In genomic region chr18:62024983-62025382, GRCh38 we compare ENCODE assay signal across 21 cellular contexts.
DNase-seq lines count a peak whose midpoint lies in the region; ATAC-seq, FAIRE-seq and TF ChIP-seq lines count a peak whose summit lies in the region.
"Had no signal": no experiment of that assay in that cellular context is flagged by ENCODE, and none has a peak within 500 bp of the region (broad histone marks: within the 10 kb centered on the region; RNA-seq: fewer than 3 reads in every experiment).

No MANE protein-coding gene starts in this region.

- no peak overlapping the region for H3K9ac ChIP-seq in endothelial cell of umbilical vein (replicated peaks; ENCODE audit: extremely low read depth, insufficient read depth, low read length)
- H3K9ac ChIP-seq: BLaER1 had no signal

- H3K36me3 ChIP-seq in endothelial cell of umbilical vein (ENCODE audit: control insufficient read depth in 2 of 2, extremely low read depth in 1 of 2, insufficient read depth in 2 of 2, low read length in 2 of 2): no peaks in the 10 kb centered on the region
- H3K36me3 ChIP-seq: BE2C, BLaER1 had no signal

- H3K9me3 ChIP-seq in endothelial cell of umbilical vein (replicated peaks; ENCODE audit: control insufficient read depth, insufficient read depth, low read length): no peaks in the 10 kb centered on the region
- H3K9me3 ChIP-seq: BE2C, BLaER1 had no signal

- H3K4me1 ChIP-seq in endothelial cell of umbilical vein (ENCODE audit: control insufficient read depth, extremely low read depth, insufficient read depth, low read length) (peaks cover 2% of the 10 kb centered on the region), foreskin keratinocyte (peaks cover 3% of the 10 kb centered on the region)
- H3K4me1 ChIP-seq: BE2C, BLaER1 had no signal

- no peak for TF ChIP-seq CTCF in D721Med (IDR thresholded peaks at IDR 0.05; ENCODE audit: insufficient read depth, missing control alignments)
- no peak for TF ChIP-seq CTCF in RWPE1 (conservative IDR thresholded peaks at IDR 0.05; ENCODE audit: low read depth)
- no peak for TF ChIP-seq CTCF in endothelial cell of umbilical vein (IDR thresholded peaks at IDR 0.05; ENCODE audit: extremely low read depth in 1 of 2, insufficient read depth in 1 of 2, low read depth in 1 of 2, low read length in 2 of 2)
- no peak for TF ChIP-seq CTCF in foreskin keratinocyte (conservative IDR thresholded peaks at IDR 0.05)

- H3K27ac ChIP-seq in RWPE1: no peak overlapping the region
- H3K27ac ChIP-seq in endothelial cell of umbilical vein (ENCODE audit: insufficient read depth, low read depth, low read length): no peak overlapping the region
- no peak overlapping the region for H3K27ac ChIP-seq in foreskin keratinocyte
- H3K27ac ChIP-seq: BLaER1 had no signal

- H3K4me3 ChIP-seq in endothelial cell of umbilical vein (replicated peaks in 1 of 3; ENCODE audit: insufficient read depth in 1 of 3, low read depth in 1 of 3, low read length in 3 of 3): no peak overlapping the region
- H3K4me3 ChIP-seq: BLaER1 had no signal

- ATAC-seq in foreskin keratinocyte (peak; percentile 69), GM19328 (IDR thresholded peaks at IDR 0.05; ENCODE audit: unreplicated experiment) (no peak), GM18868 (IDR thresholded peaks at IDR 0.05; ENCODE audit: unreplicated experiment) (no peak)

- POLR2A ChIA-PET in RWPE1 (lab: Yijun Ruan, JAX; ENCODE audit: low non-redundant PET): no interaction called here
- POLR2A ChIA-PET in endothelial cell of umbilical vein (lab: Charles Lee): no interaction called here

- dilution Hi-C loops in endothelial cell of umbilical vein (cut with MboI; ENCODE audit: extremely low pct_ligation_motif_present, low sequenced_read_pairs): no loop called here

- H3K79me2 ChIP-seq in endothelial cell of umbilical vein (ENCODE audit: control insufficient read depth, insufficient read depth, low read length): no peaks in the 10 kb centered on the region

- DNase-seq in D721Med (ENCODE audit: insufficient read length, low spot score) (no peak), RWPE1 (ENCODE audit: low spot score) (peak; percentile 5), endothelial cell of umbilical vein (ENCODE audit: low read depth, low spot score) (no peak), foreskin keratinocyte (peak; percentile 20 to 58), posterior vena cava (ENCODE audit: low spot score) (no peak)
- DNase-seq: 8988T; ACHN; BE2C; C1 segment of cervical spinal cord; CD4-positive, alpha-beta memory T cell; CD4-positive, CD25-positive, alpha-beta regulatory T cell; CD8-positive, alpha-beta memory T cell; COR-L47; DMS79 treated with DMSO at 0.1 percent for 48 hours; GF-D8 had no signal

- no peak overlapping the region for H3K4me2 ChIP-seq in endothelial cell of umbilical vein (ENCODE audit: insufficient read depth, low read length)
- H3K4me2 ChIP-seq: BLaER1 had no signal

- H4K20me1 ChIP-seq in endothelial cell of umbilical vein (replicated peaks; ENCODE audit: control insufficient read depth, extremely low read depth, insufficient read depth, low read length): no peaks in the 10 kb centered on the region
- H4K20me1 ChIP-seq: BLaER1 had no signal

- no peaks in the 10 kb centered on the region for H3K9me1 ChIP-seq in endothelial cell of umbilical vein (replicated peaks; ENCODE audit: control insufficient read depth, extremely low read depth, insufficient read depth, low read length)

- H3K27me3 ChIP-seq in endothelial cell of umbilical vein (ENCODE audit: control insufficient read depth in 2 of 2, insufficient read depth in 2 of 2, low read length in 2 of 2) (no peaks in the 10 kb centered on the region), foreskin keratinocyte (no peaks in the 10 kb centered on the region)
- H3K27me3 ChIP-seq: BE2C, BLaER1 had no signal

- CTCF ChIA-PET in RWPE1 (lab: Yijun Ruan, JAX): no interaction called here
- CTCF ChIA-PET in endothelial cell of umbilical vein (lab: Charles Lee): interaction anchor here (1.3 kb wide), 1 partner anchor 34 kb away, joined by 3 read pairs; no protein-coding TSS in a partner anchor

- BruUV-seq in endothelial cell of umbilical vein (replicated peaks; lab: Mats Ljungman, UMichigan): no TSS peak

- no peak for TF ChIP-seq POLR2A in endothelial cell of umbilical vein (IDR thresholded peaks at IDR 0.05; ENCODE audit: low read depth, low read length)

- H2AFZ ChIP-seq in endothelial cell of umbilical vein (ENCODE audit: low read depth, low read length): no peak overlapping the region

- FAIRE-seq in D721Med (lab: Jason Lieb, UNC) (peak; percentile 97), endothelial cell of umbilical vein (lab: Jason Lieb, UNC) (peak; percentile 12)
- FAIRE-seq: A204.1, G401.6, GM12891 had no signal

- intact Hi-C loops in endothelial cell of umbilical vein (cut with micrococcal nuclease) (no loop called here), posterior vena cava (cut with DNase I) (loop anchor here in 1 of 2 donors (5.0 kb wide), 1 partner anchor 1452 kb away; the partner anchor contains the start of gene SERPINB5)

TF ChIP-seq in endothelial cell of umbilical vein, 7 proteins besides CTCF, POLR2A, EP300 and RAD21:
- no peak for TF ChIP-seq JUN (IDR thresholded peaks at IDR 0.05; ENCODE audit: borderline replicate concordance, insufficient read depth, insufficient read length, low read depth)
- TF ChIP-seq MYC (IDR thresholded peaks at IDR 0.05; ENCODE audit: low read depth, low read length): no peak
- TF ChIP-seq FOS (IDR thresholded peaks at IDR 0.05; ENCODE audit: borderline replicate concordance, insufficient read depth, low read length): no peak
- no peak for TF ChIP-seq MAX (IDR thresholded peaks at IDR 0.05; ENCODE audit: insufficient read depth, insufficient read length)
- TF ChIP-seq EZH2 (IDR thresholded peaks at IDR 0.05; ENCODE audit: borderline replicate concordance, low read depth, low read length, severe bottlenecking): no peak
- TF ChIP-seq POLR2AphosphoS5 (IDR thresholded peaks at IDR 0.05; ENCODE audit: insufficient read depth, low read depth, low read length): no peak
- no peak for TF ChIP-seq GATA2 (IDR thresholded peaks at IDR 0.05; ENCODE audit: insufficient read depth, insufficient read length, low read depth, low read length)
TF ChIP-seq in endothelial cell of umbilical vein: peak in this region for 0.

Comparison
In these comparisons a context has a peak if more than half of its experiments do, and no peak if none do; other contexts are left out.
1. DNase-seq: peak in RWPE1 (single experiment) and foreskin keratinocyte (2 of 2); none in D721Med (single experiment), endothelial cell of umbilical vein (single experiment) and posterior vena cava (single experiment).